8 cellular contexts compared by ENCODE assay signal in genomic region chr2:233100192-233100998, GRCh38. TPM values are rescaled to one million over a fixed set of nuclear protein-coding genes. Genes with fewer than 3 reads are reported as not detected.
DNase-seq lines count a peak whose midpoint lies in the region; ATAC-seq and TF ChIP-seq lines count a peak whose summit lies in the region.

No MANE protein-coding gene starts in this region.

- H3K27ac ChIP-seq in suprapubic skin, result no peak overlapping the region

- DNase-seq in activated CD4-positive, alpha-beta T cell treated with anti-CD3 and anti-CD28 coated beads for 48 hours, result peak; percentile 73
- DNase-seq in naive B cell (peak; percentile 93), NCI-H510A treated with DMSO at 0.1 percent for 48 hours (lab: John Stamatoyannopoulos, UW) (no peak), NCI-H146 treated with DMSO at 0.1 percent for 48 hours (lab: John Stamatoyannopoulos, UW; ENCODE audit: unreplicated experiment) (no peak), suprapubic skin (ENCODE audit: low spot score in 2 of 2) (no peak), HPDE6-E6E7 (ENCODE audit: extremely low spot score) (no peak)

- H3K9me3 Mint-ChIP-seq in naive B cell, result no peaks in the 10 kb centered on the region

- no peaks in the 10 kb centered on the region for H3K36me3 ChIP-seq in suprapubic skin

- WGBS in suprapubic skin, result 55% methylated on average over 16 of the region's 17 CpGs

- no peak for TF ChIP-seq CTCF in suprapubic skin (IDR thresholded peaks at IDR 0.05)

- no peaks in the 10 kb centered on the region for H3K27me3 Mint-ChIP-seq in naive B cell

- H3K4me3 Mint-ChIP-seq in naive B cell, result peak overlapping the region; percentile 72 to 91 (median 88)

- TF ChIP-seq EP300 in suprapubic skin (IDR thresholded peaks at IDR 0.05), result no peak

- ATAC-seq in HG03060 (IDR thresholded peaks at IDR 0.05; ENCODE audit: low read depth, unreplicated experiment) (peak; percentile 70), naive B cell (ENCODE audit: low read depth in 2 of 2) (peak; percentile 86 to 87)

- no peaks in the 10 kb centered on the region for H3K9me3 ChIP-seq in suprapubic skin

- TF ChIP-seq POLR2A in GM19193 (IDR thresholded peaks at IDR 0.05; ENCODE audit: extremely low read depth, insufficient read depth, insufficient read length) (peak; percentile 49), suprapubic skin (IDR thresholded peaks at IDR 0.05) (no peak)

- no peak overlapping the region for H3K4me3 ChIP-seq in suprapubic skin

- H3K27ac Mint-ChIP-seq in naive B cell, result peak overlapping the region; percentile 99 to 100 (median 100)

- peaks cover 23 to 26% of the 10 kb centered on the region in 2 donors for H3K36me3 Mint-ChIP-seq in naive B cell

- peaks cover 3% of the 10 kb centered on the region for H3K4me1 ChIP-seq in suprapubic skin

- H3K4me1 Mint-ChIP-seq in naive B cell, result peaks cover 72 to 90% (median 81%) of the 10 kb centered on the region in 3 donors

- H3K27me3 ChIP-seq in suprapubic skin, result no peaks in the 10 kb centered on the region

RNA-seq across cellular contexts. Expression of gene INPP5D, which starts 40.3 kb away (rescaled TPM):
- polyA plus RNA-seq in naive B cell (ENCODE audit: low read depth in 6 of 6), result 100 to 1,000 TPM in 4 of 6 donors, 10 to 100 TPM in 2; 56.8 to 230 (median 102) TPM
- total RNA-seq in suprapubic skin, result 10 to 100 TPM in 2 of 4 donors, 1 to 10 TPM in 2; 6.5 to 18.7 (median 11.5) TPM

Comparison
In these comparisons a context has a peak if more than half of its experiments do, and no peak if none do; other contexts are left out.
1. DNase-seq: peak in activated CD4-positive, alpha-beta T cell treated with anti-CD3 and anti-CD28 coated beads for 48 hours (single experiment) and naive B cell (single experiment); none in NCI-H510A treated with DMSO at 0.1 percent for 48 hours (single experiment), NCI-H146 treated with DMSO at 0.1 percent for 48 hours (single experiment), suprapubic skin (0 of 2) and HPDE6-E6E7 (single experiment).